Comparison of ENCODE assay signal across 18 cellular contexts in genomic region chr15:59444980-59445500, GRCh38. TPM values are rescaled to one million over a fixed set of nuclear protein-coding genes. Genes with fewer than 3 reads are reported as not detected.
"Had no signal": no experiment of that assay in that cellular context is flagged by ENCODE, and none has a peak within 500 bp of the region (broad histone marks: within the 10 kb centered on the region; RNA-seq: fewer than 3 reads in every experiment).

No MANE protein-coding gene starts in this region.

- H3K27ac ChIP-seq: brain microvascular endothelial cell, gastrocnemius medialis, heart left ventricle, lower lobe of right lung, suprapubic skin had no signal

- H3K4me3 ChIP-seq: gastrocnemius medialis, heart left ventricle, lower lobe of right lung, suprapubic skin had no signal

- H3K27me3 ChIP-seq: brain microvascular endothelial cell, gastrocnemius medialis, heart left ventricle, suprapubic skin had no signal

- ATAC-seq: activated CD4-positive, alpha-beta T cell treated with anti-CD3 and anti-CD28 coated beads for 36 hours; activated T-cell treated with anti-CD3 and anti-CD28 coated beads, Interleukin-2, amount 50 U/mL, for 4 hours; gastrocnemius medialis; heart left ventricle; left cardiac atrium; lower lobe of right lung; T-helper 17 cell had no signal

- H3K9me3 ChIP-seq: gastrocnemius medialis, heart left ventricle, lower lobe of right lung, suprapubic skin had no signal

- H3K4me1 ChIP-seq: gastrocnemius medialis, suprapubic skin had no signal

- FAIRE-seq: small intestine had no signal

- H3K36me3 ChIP-seq: brain microvascular endothelial cell, gastrocnemius medialis, heart left ventricle, lower lobe of right lung, suprapubic skin had no signal

- DNase-seq: activated CD4-positive, alpha-beta memory T cell treated with anti-CD3 and anti-CD28 coated beads, Interleukin-2, amount 10 ng/mL, durations not matched to agents 7 days and 5 days; activated CD4-positive, alpha-beta T cell treated with anti-CD3 and anti-CD28 coated beads for 36 hours; activated effector memory CD4-positive, alpha-beta T cell treated with Interleukin-2 at 50 U/mL for 16 hours; activated T-cell treated with anti-CD3 and anti-CD28 coated beads, Interleukin-2, amount 50 U/mL, for 4 hours; amygdala; brain microvascular endothelial cell; effector memory CD4-positive, alpha-beta T cell; gastrocnemius medialis; heart left ventricle; immature natural killer cell; left cardiac atrium; lower lobe of right lung; small intestine; stimulated activated CD4-positive, alpha-beta T cell treated with anti-CD3 and anti-CD28 coated beads, Interleukin-4, amount 100 ng/mL, for 4 hours; stimulated activated CD8-positive, alpha-beta memory T cell treated with anti-CD3 and anti-CD28 coated beads, Interleukin-4, amount 100 ng/mL, for 48 hours; stimulated activated naive CD4-positive, alpha-beta T cell treated with Interleukin-2 at 50 U/mL for 16 hours; T-helper 17 cell had no signal

RNA-seq across cellular contexts. Expression of gene FAM81A, which starts 7.1 kb away (rescaled TPM):
- total RNA-seq: T-helper 17 cell had no signal
